In the genomic region with DNA sequence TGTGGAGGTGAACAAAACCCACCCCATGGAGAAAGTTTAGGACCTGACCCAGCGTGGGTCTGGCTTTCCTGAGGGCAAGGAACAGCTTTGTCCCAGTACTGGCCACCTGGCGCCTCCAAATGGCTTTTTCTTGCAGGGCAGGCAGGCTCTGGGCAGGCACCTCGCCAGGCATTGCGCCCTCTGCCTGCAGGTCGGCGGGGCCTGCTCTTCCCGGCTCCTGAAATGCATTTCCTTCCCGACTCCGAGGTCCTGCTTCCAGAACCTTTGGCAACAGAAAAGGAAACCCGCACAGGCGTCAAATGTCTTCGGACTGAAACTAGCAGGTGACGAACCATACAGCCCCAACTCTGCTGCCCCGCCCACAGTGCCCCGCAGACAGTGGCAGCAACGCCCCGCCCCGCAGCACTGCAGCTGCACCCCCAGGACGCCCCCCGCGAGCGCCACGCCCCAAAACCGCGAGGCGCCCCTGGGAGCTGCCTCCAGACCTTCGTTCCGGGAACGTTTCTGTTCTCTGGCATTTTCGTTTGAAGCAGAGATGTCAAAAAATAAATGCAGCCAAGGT, we compare ENCODE assay signal across 11 cellular contexts.
A peak's percentile ranks its signal among the peaks of the same experiment; 100 is the strongest.
DNase-seq lines count a peak whose midpoint lies in the region; ATAC-seq and TF ChIP-seq lines count a peak whose summit lies in the region.
"Had no signal": no experiment of that assay in that cellular context is flagged by ENCODE, and none has a peak within 500 bp of the region (broad histone marks: within the 10 kb centered on the region; RNA-seq: fewer than 3 reads in every experiment).

No MANE protein-coding gene starts in this region.

- H3K36me3 Mint-ChIP-seq in T-helper 2 cell treated with Interferon-gamma antibody and Interleukin-4, amounts not matched to agents 5 μg/mL and 100 μg/mL, for 36 hours (ENCODE audit: low read depth), result no peaks in the 10 kb centered on the region

- H2AFZ ChIP-seq in DND-41 (ENCODE audit: low read depth, low read length), result no peak overlapping the region

- no peak for TF ChIP-seq POLR2A in NB4 (IDR thresholded peaks at IDR 0.05; ENCODE audit: extremely low read depth, insufficient read length)

- no peaks in the 10 kb centered on the region for H4K20me1 ChIP-seq in DND-41 (ENCODE audit: insufficient read depth, low read length)

- no peak overlapping the region for H3K9ac ChIP-seq in DND-41 (ENCODE audit: low read depth, low read length)

- no peak overlapping the region for H3K4me3 Mint-ChIP-seq in T-helper 2 cell treated with Interferon-gamma antibody and Interleukin-4, amounts not matched to agents 5 μg/mL and 100 μg/mL, for 36 hours
- H3K4me3 Mint-ChIP-seq: activated T-cell treated with anti-CD3 and anti-CD28 coated beads, Interleukin-2, amount 50 U/mL, for 24 hours had no signal

- ATAC-seq in DND-41 (ENCODE audit: insufficient read depth, low read depth), result peak; percentile 75
- no peak for ATAC-seq in GM19397 (IDR thresholded peaks at IDR 0.05; ENCODE audit: unreplicated experiment)
- no peak for ATAC-seq in GM21723 (IDR thresholded peaks at IDR 0.05; ENCODE audit: unreplicated experiment)

- H3K27ac ChIP-seq in 22Rv1, result no peak overlapping the region
- no peak overlapping the region for H3K27ac ChIP-seq in DND-41 (ENCODE audit: low read length)

- no peaks in the 10 kb centered on the region for H3K4me1 Mint-ChIP-seq in T-helper 2 cell treated with Interferon-gamma antibody and Interleukin-4, amounts not matched to agents 5 μg/mL and 100 μg/mL, for 36 hours (ENCODE audit: low read depth)

- no peaks in the 10 kb centered on the region for H3K36me3 ChIP-seq in DND-41 (ENCODE audit: insufficient read depth, low read length)

- H3K4me1 ChIP-seq in DND-41 (ENCODE audit: insufficient read depth, low read length), result peaks cover 7% of the 10 kb centered on the region

- H3K4me2 ChIP-seq in DND-41 (ENCODE audit: insufficient read depth, low read length), result peak overlapping the region; percentile 18; the same call in 1 of the 2 replicates

- H3K27me3 ChIP-seq in DND-41 (ENCODE audit: insufficient read depth, low read length, poor library complexity), result no peaks in the 10 kb centered on the region

- DNase-seq in DND-41, result peak; percentile 50
- DNase-seq in NB4 (ENCODE audit: low read depth), result peak; percentile 82
- peak; percentile 30 for DNase-seq in fibroblast of peridontal ligament (ENCODE audit: extremely low read depth)
- DNase-seq in medulla oblongata (ENCODE audit: extremely low spot score), result no peak
- DNase-seq in T-helper 2 cell treated with Interferon-gamma antibody and Interleukin-4, amounts not matched to agents 5 μg/mL and 100 μg/mL, for 36 hours (ENCODE audit: low spot score), result no peak
- DNase-seq: activated T-cell treated with anti-CD3 and anti-CD28 coated beads, Interleukin-2, amount 50 U/mL, for 24 hours; COR-L47; mammary epithelial cell had no signal

- no peaks in the 10 kb centered on the region for H3K79me2 ChIP-seq in DND-41 (ENCODE audit: insufficient read depth, low read length)

- no peaks in the 10 kb centered on the region for H3K9me3 ChIP-seq in DND-41 (ENCODE audit: insufficient read depth, low read length, severe bottlenecking)

- H3K27ac Mint-ChIP-seq in T-helper 2 cell treated with Interferon-gamma antibody and Interleukin-4, amounts not matched to agents 5 μg/mL and 100 μg/mL, for 36 hours, result no peak overlapping the region
- H3K27ac Mint-ChIP-seq: activated T-cell treated with anti-CD3 and anti-CD28 coated beads, Interleukin-2, amount 50 U/mL, for 24 hours had no signal

- no peak overlapping the region for H3K4me3 ChIP-seq in DND-41 (ENCODE audit: low read depth in 1 of 2, low read length in 2 of 2)
- H3K4me3 ChIP-seq in NB4 (ENCODE audit: low read depth, low read length), result peak overlapping the region; percentile 44

- H3K9me3 Mint-ChIP-seq in T-helper 2 cell treated with Interferon-gamma antibody and Interleukin-4, amounts not matched to agents 5 μg/mL and 100 μg/mL, for 36 hours, result no peaks in the 10 kb centered on the region
- H3K9me3 Mint-ChIP-seq: activated T-cell treated with anti-CD3 and anti-CD28 coated beads, Interleukin-2, amount 50 U/mL, for 24 hours had no signal

- no peaks in the 10 kb centered on the region for H3K27me3 Mint-ChIP-seq in T-helper 2 cell treated with Interferon-gamma antibody and Interleukin-4, amounts not matched to agents 5 μg/mL and 100 μg/mL, for 36 hours (ENCODE audit: low read depth)

- TF ChIP-seq CTCF in 22Rv1 (IDR thresholded peaks at IDR 0.05) (peak; percentile 68), DND-41 (IDR thresholded peaks at IDR 0.05; ENCODE audit: borderline replicate concordance, extremely low read depth, low read length, poor library complexity, severe bottlenecking) (peak; percentile 60), NB4 (IDR thresholded peaks at IDR 0.05; ENCODE audit: low read depth, low read length) (peak; percentile 99)

Comparison
In these comparisons a context has a peak if more than half of its experiments do, and no peak if none do; other contexts are left out.
1. DNase-seq: peak in DND-41 (single experiment), NB4 (single experiment) and fibroblast of peridontal ligament (single experiment); none in medulla oblongata (single experiment) and T-helper 2 cell treated with Interferon-gamma antibody and Interleukin-4, amounts not matched to agents 5 μg/mL and 100 μg/mL, for 36 hours (single experiment).
2. Peak in every context shown above with its lines, with median percentiles within 50 percentile points of each other: CTCF ChIP-seq.